Comparison of ENCODE assay signal across 24 cellular contexts in genomic region chr14:69076341-69076740, GRCh38.
DNase-seq lines count a peak whose midpoint lies in the region; ATAC-seq and TF ChIP-seq lines count a peak whose summit lies in the region.
"Had no signal": no experiment of that assay in that cellular context is flagged by ENCODE, and none has a peak within 500 bp of the region (broad histone marks: within the 10 kb centered on the region; RNA-seq: fewer than 3 reads in every experiment).

No MANE protein-coding gene starts in this region.

- CTCF ChIA-PET in PC-9 (lab: Charles Lee) = no interaction called here

- peaks cover 47% of the 10 kb centered on the region for H3K4me1 ChIP-seq in PC-9 (replicated peaks; ENCODE audit: insufficient read depth)
- peaks cover 33% of the 10 kb centered on the region for H3K4me1 ChIP-seq in muscle layer of colon (ENCODE audit: insufficient read depth, low read length)
- peaks cover 0 to 57% (median 34%) of the 10 kb centered on the region in 4 donors for H3K4me1 ChIP-seq in sigmoid colon

- DNase-seq in PC-9 = no peak
- DNase-seq in sigmoid colon = no peak
- DNase-seq in AG08396 (ENCODE audit: low spot score) = no peak
- no peak for DNase-seq in NCI-H226
- no peak for DNase-seq in left lobe of liver (ENCODE audit: low spot score)
- no peak for DNase-seq in activated CD4-positive, CD25-positive, alpha-beta regulatory T cell treated with anti-CD3 and anti-CD28 coated beads, Interleukin-2, amount 50 U/mL, for 72 hours
- DNase-seq: ACHN; AML-193; CD8-positive, alpha-beta memory T cell; DMS53; GF-D8; Karpas-422; MV-4-11; NCI-H1105 treated with DMSO at 0.1 percent for 48 hours; NCI-H2029 treated with DMSO at 0.1 percent for 48 hours; NCI-H345; NCI-H524; NCI-H774; NK-92 treated with Interleukin-12 subunit alpha and Interleukin-12 subunit beta, amount 100 ng/mL, for 24 hours; SJCRH30 had no signal

- POLR2A ChIA-PET in PC-9 (lab: Charles Lee; ENCODE audit: unreplicated experiment) = interaction anchor here (0.7 kb wide), 1 partner anchor 20 kb away, joined by 5 read pairs; no protein-coding TSS in a partner anchor

- peaks cover 15% of the 10 kb centered on the region; the same call in 1 of the 2 replicates for H3K79me2 ChIP-seq in PC-9 (ENCODE audit: low read depth)

- peak; percentile 4 to 82 (median 53) for TF ChIP-seq EP300 in sigmoid colon (IDR thresholded peaks at IDR 0.05)

- TF ChIP-seq POLR2A in sigmoid colon (IDR thresholded peaks at IDR 0.05) = no peak

- H3K9me3 ChIP-seq in PC-9 (ENCODE audit: insufficient read depth, low read depth) (no peaks in the 10 kb centered on the region), muscle layer of colon (ENCODE audit: low read length) (no peaks in the 10 kb centered on the region), sigmoid colon (no peaks in the 10 kb centered on the region)
- H3K9me3 ChIP-seq: HAP-1 had no signal

- no peak overlapping the region for H3K9ac ChIP-seq in muscle layer of colon (ENCODE audit: low read length)

- BruUV-seq in PC-9 (replicated peaks; lab: Mats Ljungman, UMichigan) = no TSS peak

- intact Hi-C loops in PC-9 (cut with micrococcal nuclease; ENCODE audit: unreplicated experiment) = no loop called here
- intact Hi-C loops in sigmoid colon (cut with DNase I) = no loop called here

- ATAC-seq in left lobe of liver = no peak
- ATAC-seq: Panc1 had no signal

- no peaks in the 10 kb centered on the region; the same call in 1 of the 2 replicates for H4K20me1 ChIP-seq in PC-9 (ENCODE audit: insufficient read depth)

- H3F3A ChIP-seq in PC-9 (ENCODE audit: insufficient read depth, low read depth) = peaks cover 33% of the 10 kb centered on the region

- H3K36me3 ChIP-seq in PC-9 (ENCODE audit: low read depth) (no peaks in the 10 kb centered on the region; the same call in 1 of the 2 replicates), muscle layer of colon (ENCODE audit: insufficient read depth, low read length) (peaks cover 29% of the 10 kb centered on the region), sigmoid colon (peaks cover 0 to 34% (median 4%) of the 10 kb centered on the region in 4 donors)

- WGBS in sigmoid colon, 2 donors = 56 to 65% methylated on average over 3 of the region's 3 CpGs

- no peaks in the 10 kb centered on the region for H3K27me3 ChIP-seq in PC-9 (ENCODE audit: insufficient read depth, low read depth)
- H3K27me3 ChIP-seq in muscle layer of colon (ENCODE audit: control insufficient read depth in 1 of 2, insufficient read depth in 2 of 2, low read length in 2 of 2) = no peaks in the 10 kb centered on the region
- no peaks in the 10 kb centered on the region for H3K27me3 ChIP-seq in sigmoid colon
- H3K27me3 ChIP-seq: SJCRH30 had no signal

- H3K4me2 ChIP-seq in PC-9 = no peak overlapping the region

- TF ChIP-seq CTCF in PC-9 (conservative IDR thresholded peaks at IDR 0.05) = no peak
- TF ChIP-seq CTCF in sigmoid colon (IDR thresholded peaks at IDR 0.05) = no peak

- H3K27ac ChIP-seq in PC-9 = 0 out of 2 replicates have a peak overlapping the region, but pooled peaks have one; percentile 77
- H3K27ac ChIP-seq in muscle layer of colon (ENCODE audit: low read depth, low read length) = peak overlapping the region; percentile 90
- H3K27ac ChIP-seq in sigmoid colon = peak overlapping the region; percentile 70 to 86 (median 84)
- H3K27ac ChIP-seq: C4-2B, SJCRH30 had no signal

- no peak overlapping the region for H2AFZ ChIP-seq in PC-9

- H3K9me2 ChIP-seq in PC-9 (ENCODE audit: insufficient read depth) = no peaks in the 10 kb centered on the region

- H3K4me3 ChIP-seq in PC-9 (no peak overlapping the region), muscle layer of colon (ENCODE audit: low read depth in 1 of 2, low read length in 2 of 2) (no peak overlapping the region), sigmoid colon (no peak overlapping the region)
- H3K4me3 ChIP-seq: HAP-1, SJCRH30 had no signal
